Comparison of ENCODE assay signal across 8 cellular contexts in genomic region chr20:51480507-51481270, GRCh38.
DNase-seq lines count a peak whose midpoint lies in the region; ATAC-seq and TF ChIP-seq lines count a peak whose summit lies in the region.

No MANE protein-coding gene starts in this region.

- H3K79me2 ChIP-seq in MM.1S (ENCODE audit: low read length) = peaks cover 34% of the 10 kb centered on the region

- no peaks in the 10 kb centered on the region for H3K9me2 ChIP-seq in MM.1S (replicated peaks; ENCODE audit: insufficient read depth, low read length)

- intact Hi-C loops in A673 (cut with micrococcal nuclease; ENCODE audit: unreplicated experiment) = no loop called here

- no peaks in the 10 kb centered on the region for H3K9me3 ChIP-seq in A673 (ENCODE audit: low read depth, low read length, poor library complexity, severe bottlenecking)
- no peaks in the 10 kb centered on the region for H3K9me3 ChIP-seq in MM.1S (replicated peaks; ENCODE audit: insufficient read depth, low read length)

- no peak overlapping the region for H3K9ac ChIP-seq in MM.1S (ENCODE audit: low read length)

- no peaks in the 10 kb centered on the region for H4K20me1 ChIP-seq in MM.1S (ENCODE audit: insufficient read depth, low read length)

- BruUV-seq in A673 (replicated peaks; lab: Mats Ljungman, UMichigan) = no TSS peak

- H3K4me3 ChIP-seq in A673 (ENCODE audit: low read depth, low read length, poor library complexity, severe bottlenecking) (no peak overlapping the region), MM.1S (ENCODE audit: low read length) (no peak overlapping the region)

- H3K27me3 ChIP-seq in A673 (replicated peaks; ENCODE audit: insufficient read depth, low read depth, low read length, poor library complexity) = no peaks in the 10 kb centered on the region
- no peaks in the 10 kb centered on the region for H3K27me3 ChIP-seq in MM.1S (replicated peaks; ENCODE audit: insufficient read depth, low read length)

- no peak overlapping the region for H2AFZ ChIP-seq in MM.1S (ENCODE audit: low read length)

- TF ChIP-seq CTCF in A673 (conservative IDR thresholded peaks at IDR 0.05; ENCODE audit: low read depth, low read length) = no peak
- no peak for TF ChIP-seq CTCF in MM.1S (IDR thresholded peaks at IDR 0.05; ENCODE audit: low read length)

- POLR2A ChIA-PET in A673 (lab: Charles Lee; ENCODE audit: low non-redundant PET) = no interaction called here

- ATAC-seq in GM19395 (IDR thresholded peaks at IDR 0.05; ENCODE audit: unreplicated experiment) (peak; percentile 81), HG03159 (IDR thresholded peaks at IDR 0.05; ENCODE audit: unreplicated experiment) (peak; percentile 67)

- no peaks in the 10 kb centered on the region for H3F3A ChIP-seq in MM.1S (ENCODE audit: insufficient read depth, low read length)

- peak; percentile 39 for DNase-seq in activated T-cell treated with anti-CD3 and anti-CD28 coated beads, Interleukin-2, amount 50 U/mL, for 1 hour
- DNase-seq in stimulated activated CD8-positive, alpha-beta memory T cell treated with anti-CD3 and anti-CD28 coated beads, Interleukin-4, amount 100 ng/mL, for 48 hours = peak; percentile 81
- DNase-seq in amygdala (lab: John Stamatoyannopoulos, UW) (no peak), A673 (ENCODE audit: low spot score) (no peak), putamen (ENCODE audit: low spot score) (no peak), MM.1S (no peak)

- H3K4me1 ChIP-seq in A673 (ENCODE audit: insufficient read depth, low read length, poor library complexity, severe bottlenecking) (no peaks in the 10 kb centered on the region), MM.1S (ENCODE audit: low read length) (no peaks in the 10 kb centered on the region)

- CTCF ChIA-PET in A673 (lab: Charles Lee) = no interaction called here

- H3K27ac ChIP-seq in A673 (ENCODE audit: low read depth, low read length, poor library complexity, severe bottlenecking) (no peak overlapping the region), MM.1S (ENCODE audit: low read length) (no peak overlapping the region)

- H3K36me3 ChIP-seq in A673 (ENCODE audit: insufficient read depth, low read length, poor library complexity, severe bottlenecking) (no peaks in the 10 kb centered on the region), MM.1S (replicated peaks; ENCODE audit: insufficient read depth, low read length) (no peaks in the 10 kb centered on the region)

- no peak overlapping the region for H3K4me2 ChIP-seq in MM.1S (ENCODE audit: low read depth, low read length)

Comparison
In these comparisons a context has a peak if more than half of its experiments do, and no peak if none do; other contexts are left out.
1. DNase-seq: peak in activated T-cell treated with anti-CD3 and anti-CD28 coated beads, Interleukin-2, amount 50 U/mL, for 1 hour (single experiment) and stimulated activated CD8-positive, alpha-beta memory T cell treated with anti-CD3 and anti-CD28 coated beads, Interleukin-4, amount 100 ng/mL, for 48 hours (single experiment); none in amygdala (0 of 56), A673 (single experiment), putamen (single experiment) and MM.1S (single experiment).